Comparison of ENCODE assay signal across 15 cellular contexts in the genomic region with DNA sequence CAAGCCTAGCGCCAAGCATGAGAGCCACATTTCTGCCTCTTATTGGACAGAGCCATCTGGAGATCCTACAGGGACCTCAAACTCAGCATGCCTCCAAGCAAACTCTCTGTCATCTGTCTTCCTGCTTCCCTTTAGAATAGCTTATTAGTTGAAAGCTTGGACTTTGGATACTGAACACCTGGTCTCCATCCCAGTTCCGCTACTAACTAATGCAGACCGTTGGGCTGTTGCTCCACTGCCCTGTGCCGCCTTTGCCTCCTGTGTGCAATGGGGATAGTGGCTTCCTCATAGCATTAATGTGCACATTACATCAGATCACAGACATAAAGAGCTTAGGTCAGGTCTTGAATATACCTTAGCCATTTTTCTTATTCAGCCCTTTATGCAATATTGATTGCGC.
DNase-seq lines count a peak whose midpoint lies in the region; ATAC-seq, FAIRE-seq and TF ChIP-seq lines count a peak whose summit lies in the region.
"Had no signal": no experiment of that assay in that cellular context is flagged by ENCODE, and none has a peak within 500 bp of the region (broad histone marks: within the 10 kb centered on the region; RNA-seq: fewer than 3 reads in every experiment).

No MANE protein-coding gene starts in this region.

- DNase-seq in COLO668 (lab: John Stamatoyannopoulos, UW; ENCODE audit: unreplicated experiment) (peak; percentile 13), NCI-H526 treated with DMSO at 0.1 percent for 48 hours (lab: John Stamatoyannopoulos, UW) (peak; percentile 7), endodermal cell (no peak), pancreas (no peak), mammary epithelial cell (no peak), NOMO-1 (lab: John Stamatoyannopoulos, UW; ENCODE audit: unreplicated experiment in 2 of 2) (no peak)
- DNase-seq in stimulated activated CD8-positive, alpha-beta memory T cell treated with anti-CD3 and anti-CD28 coated beads, Interleukin-4, amount 100 ng/mL, for 48 hours: no peak
- DNase-seq: CD4-positive, alpha-beta memory T cell; HCEC 1CT; MV-4-11; NCI-H1436 treated with DMSO at 0.1 percent for 48 hours; NCI-H2107; NCI-H226 had no signal

- no TSS peak for BruUV-seq in mammary epithelial cell (replicated peaks; lab: Mats Ljungman, UMichigan)

- no peaks in the 10 kb centered on the region for H3K9me3 Mint-ChIP-seq in endodermal cell
- H3K9me3 Mint-ChIP-seq: CD4-positive, alpha-beta memory T cell had no signal

- in situ Hi-C loops in mammary epithelial cell (cut with MboI; ENCODE audit: low sequenced_read_pairs in 2 of 2): no loop called here

- H3K79me2 ChIP-seq in mammary epithelial cell (ENCODE audit: insufficient read depth, low read length): no peaks in the 10 kb centered on the region

- H3K4me1 ChIP-seq in endodermal cell (ENCODE audit: control insufficient read depth, insufficient read depth, low read length) (peaks cover 8% of the 10 kb centered on the region), pancreas (peaks cover 0 to 5% (median 0%) of the 10 kb centered on the region in 3 donors), mammary epithelial cell (ENCODE audit: insufficient read depth, low read length) (no peaks in the 10 kb centered on the region)

- CTCF ChIA-PET in mammary epithelial cell (lab: Charles Lee; ENCODE audit: low non-redundant PET): no interaction called here

- H3K9ac ChIP-seq in endodermal cell (ENCODE audit: extremely low read depth, low read length, poor library complexity, severe bottlenecking) (no peak overlapping the region), mammary epithelial cell (ENCODE audit: insufficient read depth, low read length) (no peak overlapping the region)

- H3K36me3 ChIP-seq in endodermal cell (ENCODE audit: control insufficient read depth, insufficient read depth, low read length) (peaks cover 55% of the 10 kb centered on the region), pancreas (no peaks in the 10 kb centered on the region), mammary epithelial cell (ENCODE audit: insufficient read depth, low read length) (no peaks in the 10 kb centered on the region)

- H4K20me1 ChIP-seq in mammary epithelial cell (ENCODE audit: insufficient read depth, low read length): no peaks in the 10 kb centered on the region

- H3K4me3 ChIP-seq in endodermal cell (ENCODE audit: low read length) (no peak overlapping the region), pancreas (no peak overlapping the region), mammary epithelial cell (replicated peaks in 1 of 3; ENCODE audit: insufficient read depth in 1 of 3, low read depth in 2 of 3, low read length in 3 of 3) (no peak overlapping the region)

- peak overlapping the region; percentile 9 for H3K27ac ChIP-seq in endodermal cell (ENCODE audit: low read depth, low read length)
- H3K27ac ChIP-seq in pancreas: no peak overlapping the region
- H3K27ac ChIP-seq in mammary epithelial cell (ENCODE audit: insufficient read depth, low read depth, low read length): no peak overlapping the region

- no peak overlapping the region for H3K27ac Mint-ChIP-seq in endodermal cell
- H3K27ac Mint-ChIP-seq: CD4-positive, alpha-beta memory T cell had no signal

- ATAC-seq in pancreas (peak in 3 of 4 donors; percentile 22 to 63 (median 45)), GM21737 (IDR thresholded peaks at IDR 0.05; ENCODE audit: unreplicated experiment) (no peak)
- ATAC-seq: Panc1 had no signal

- no peak overlapping the region for H2AFZ ChIP-seq in mammary epithelial cell (ENCODE audit: low read depth, low read length)

- no peak overlapping the region for H3K4me3 Mint-ChIP-seq in endodermal cell
- H3K4me3 Mint-ChIP-seq: CD4-positive, alpha-beta memory T cell had no signal

- H3K27me3 ChIP-seq in endodermal cell (ENCODE audit: control insufficient read depth, insufficient read depth, low read length, poor library complexity, severe bottlenecking) (no peaks in the 10 kb centered on the region), pancreas (no peaks in the 10 kb centered on the region), mammary epithelial cell (ENCODE audit: insufficient read depth, low read length) (no peaks in the 10 kb centered on the region)

- H3K36me3 Mint-ChIP-seq in endodermal cell (ENCODE audit: low read depth): peaks cover 22% of the 10 kb centered on the region
- H3K36me3 Mint-ChIP-seq: CD4-positive, alpha-beta memory T cell had no signal

- FAIRE-seq in pancreas (lab: Jason Lieb, UNC): no peak

- peaks cover 27% of the 10 kb centered on the region for H3K4me1 Mint-ChIP-seq in endodermal cell
- H3K4me1 Mint-ChIP-seq: CD4-positive, alpha-beta memory T cell had no signal

- intact Hi-C loops in pancreas (cut with DNase I) (no loop called here), mammary epithelial cell (cut with micrococcal nuclease) (no loop called here)

- dilution Hi-C loops in mammary epithelial cell (cut with HindIII; ENCODE audit: low sequenced_read_pairs): loop anchor here (5.0 kb wide), 1 partner anchor 76 kb away; no protein-coding TSS in a partner anchor

- no peaks in the 10 kb centered on the region for H3K27me3 Mint-ChIP-seq in endodermal cell (ENCODE audit: insufficient read depth)

- TF ChIP-seq CTCF in endodermal cell (conservative IDR thresholded peaks at IDR 0.05) (no peak), pancreas (IDR thresholded peaks at IDR 0.05) (no peak), mammary epithelial cell (conservative IDR thresholded peaks at IDR 0.05 in 1 of 2, IDR thresholded peaks at IDR 0.05 in 1 of 2; ENCODE audit: extremely low read depth in 1 of 2, insufficient read depth in 1 of 2, low read depth in 1 of 2, low read length in 2 of 2) (no peak)

- H3K9me3 ChIP-seq in endodermal cell (ENCODE audit: control insufficient read depth, low read length): no peaks in the 10 kb centered on the region
- H3K9me3 ChIP-seq in pancreas: no peaks in the 10 kb centered on the region
- no peaks in the 10 kb centered on the region for H3K9me3 ChIP-seq in mammary epithelial cell (replicated peaks; ENCODE audit: insufficient read depth, low read length)

- WGBS in endodermal cell (ENCODE audit: insufficient coverage in 1 of 2, insufficient read length in 1 of 2), 2 experiments: 98 to 100% methylated on average over 2 to 5 of the region's 5 CpGs
- WGBS in pancreas, 2 donors: 56 to 64% methylated on average over 5 of the region's 5 CpGs
- whole genome bisulfite sequencing in mammary epithelial cell (ENCODE audit: low coverage, missing lambda C conversion rate): 99% methylated on average over 5 of the region's 5 CpGs

- no peak overlapping the region for H3K4me2 ChIP-seq in mammary epithelial cell (ENCODE audit: insufficient read depth, low read depth, low read length)

Comparison
In these comparisons a context has a peak if more than half of its experiments do, and no peak if none do; other contexts are left out.
1. DNase-seq: peak in COLO668 (single experiment) and NCI-H526 treated with DMSO at 0.1 percent for 48 hours (single experiment); none in endodermal cell (single experiment), pancreas (0 of 6), mammary epithelial cell (single experiment), NOMO-1 (0 of 2) and stimulated activated CD8-positive, alpha-beta memory T cell treated with anti-CD3 and anti-CD28 coated beads, Interleukin-4, amount 100 ng/mL, for 48 hours (single experiment).